ENCODE assay signal across 8 cellular contexts in the genomic region with DNA sequence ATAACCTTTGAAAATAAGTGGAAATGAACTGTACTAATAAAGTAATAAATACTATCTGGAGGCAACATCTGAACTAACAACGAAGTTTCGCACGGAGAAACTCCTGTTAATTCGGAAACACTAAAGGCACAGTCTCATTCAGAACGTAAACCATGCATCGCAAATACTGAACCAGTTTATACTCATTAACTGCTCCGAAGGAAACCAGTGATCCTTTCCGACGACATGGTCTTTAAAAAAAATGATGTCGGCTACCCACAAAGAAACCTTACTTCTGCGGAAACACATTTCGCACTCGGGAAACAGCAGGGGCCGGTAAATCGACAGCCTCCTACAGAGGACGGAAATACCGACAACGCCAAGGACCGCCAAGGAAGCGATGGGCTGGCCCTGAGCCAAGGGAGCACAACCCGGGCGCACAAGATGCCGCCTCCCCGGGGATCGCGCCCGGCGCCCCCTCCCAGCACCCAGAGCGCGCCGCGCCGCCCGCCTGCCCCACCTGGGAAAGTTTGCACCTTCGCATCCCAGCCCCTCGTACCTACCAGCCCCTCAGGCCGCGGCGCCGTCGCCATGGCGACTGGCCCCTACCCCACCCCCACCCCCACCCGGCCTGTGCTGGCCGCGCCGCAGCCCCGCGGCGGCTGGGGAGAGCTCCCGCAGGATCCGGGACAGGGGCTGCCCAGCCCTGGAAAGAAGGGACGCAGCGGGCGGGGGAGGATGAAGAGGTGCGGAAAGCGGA. TPM values are rescaled to one million over a fixed set of nuclear protein-coding genes. Genes with fewer than 3 reads are reported as not detected.
DNase-seq lines count a peak whose midpoint lies in the region; ATAC-seq and TF ChIP-seq lines count a peak whose summit lies in the region.

No MANE protein-coding gene starts in this region.

- no peaks in the 10 kb centered on the region for H3K36me3 Mint-ChIP-seq in natural killer cell treated with Interleukin-12 subunit alpha and Interleukin-12 subunit beta and Interleukin-15 and Interleukin-18, amount 100 ng/mL, for 72 hours

- no peaks in the 10 kb centered on the region for H3K36me3 ChIP-seq in Peyer's patch
- no peaks in the 10 kb centered on the region for H3K36me3 ChIP-seq in fibroblast of lung (ENCODE audit: control insufficient read depth, insufficient read depth, low read length)

- H3K9ac ChIP-seq in fibroblast of lung (ENCODE audit: insufficient read depth, low read length), result peak overlapping the region; percentile 97

- H3K9me3 ChIP-seq in Peyer's patch, result no peaks in the 10 kb centered on the region
- no peaks in the 10 kb centered on the region for H3K9me3 ChIP-seq in fibroblast of lung (ENCODE audit: control insufficient read depth, insufficient read depth, low read depth, low read length)

- DNase-seq in Caki2 (ENCODE audit: low read depth) (peak; percentile 82), HuH-7.5 (ENCODE audit: low spot score) (peak; percentile 67), Peyer's patch (peak; percentile 73 to 91 (median 81)), activated T-helper 1 cell treated with Interleukin-2 at 50 U/mL for 16 hours (ENCODE audit: low read depth) (peak; percentile 64), fibroblast of lung (ENCODE audit: low read depth in 2 of 2) (peak; percentile 73 to 75)
- DNase-seq in natural killer cell treated with Interleukin-12 subunit alpha and Interleukin-12 subunit beta and Interleukin-15 and Interleukin-18, amount 100 ng/mL, for 72 hours (ENCODE audit: low spot score), result peak; percentile 82
- DNase-seq in stimulated activated naive CD4-positive, alpha-beta T cell (lab: John Stamatoyannopoulos, UW), result peak; percentile 57 to 81 (median 74)

- H3K4me1 Mint-ChIP-seq in natural killer cell treated with Interleukin-12 subunit alpha and Interleukin-12 subunit beta and Interleukin-15 and Interleukin-18, amount 100 ng/mL, for 72 hours (ENCODE audit: low read depth in 2 of 2), result peaks cover 41 to 46% of the 10 kb centered on the region in 2 donors

- H3K27ac Mint-ChIP-seq in natural killer cell treated with Interleukin-12 subunit alpha and Interleukin-12 subunit beta and Interleukin-15 and Interleukin-18, amount 100 ng/mL, for 72 hours, result peak overlapping the region; percentile 85 to 92

- peaks cover 0 to 20% (median 0%) of the 10 kb centered on the region in 4 donors for H3K4me1 ChIP-seq in Peyer's patch
- peaks cover 4% of the 10 kb centered on the region for H3K4me1 ChIP-seq in fibroblast of lung (ENCODE audit: control insufficient read depth, extremely low read depth, insufficient read depth, low read length)

- no peak for TF ChIP-seq POLR2A in Peyer's patch (IDR thresholded peaks at IDR 0.05)

- H3K27ac ChIP-seq in Peyer's patch (peak overlapping the region; percentile 89 to 97 (median 94)), fibroblast of lung (ENCODE audit: insufficient read depth, low read length) (peak overlapping the region; percentile 94)

- TF ChIP-seq CTCF in Peyer's patch (IDR thresholded peaks at IDR 0.05) (no peak), fibroblast of lung (conservative IDR thresholded peaks at IDR 0.05 in 1 of 2, IDR thresholded peaks at IDR 0.05 in 1 of 2; ENCODE audit: low read depth in 1 of 2, low read length in 2 of 2) (no peak)

- H3K4me3 Mint-ChIP-seq in natural killer cell treated with Interleukin-12 subunit alpha and Interleukin-12 subunit beta and Interleukin-15 and Interleukin-18, amount 100 ng/mL, for 72 hours, result peak overlapping the region; percentile 88

- in situ Hi-C loops in Caki2 (cut with HindIII; ENCODE audit: low pct_unique_long_range_greater_than_20kb, low sequenced_read_pairs), result no loop called here

- peak overlapping the region; percentile 83 to 99 (median 94) for H3K4me3 ChIP-seq in Peyer's patch
- H3K4me3 ChIP-seq in fibroblast of lung (replicated peaks in 1 of 4; ENCODE audit: control extremely low read depth in 1 of 4, insufficient read depth in 1 of 4, low read depth in 3 of 4, low read length in 4 of 4), result peak overlapping the region; percentile 58 to 95 (median 78)

- peak overlapping the region; percentile 93 for H3K4me2 ChIP-seq in fibroblast of lung (ENCODE audit: extremely low read depth, insufficient read depth, low read length)

- H3K27me3 ChIP-seq in Peyer's patch (no peaks in the 10 kb centered on the region), fibroblast of lung (ENCODE audit: control insufficient read depth, insufficient read depth, low read length) (no peaks in the 10 kb centered on the region)

- H4K20me1 ChIP-seq in fibroblast of lung (ENCODE audit: control insufficient read depth, extremely low read depth, insufficient read depth, low read length), result no peaks in the 10 kb centered on the region

- H3K27me3 Mint-ChIP-seq in natural killer cell treated with Interleukin-12 subunit alpha and Interleukin-12 subunit beta and Interleukin-15 and Interleukin-18, amount 100 ng/mL, for 72 hours, result no peaks in the 10 kb centered on the region

- ATAC-seq in GM21576 (IDR thresholded peaks at IDR 0.05; ENCODE audit: unreplicated experiment), result peak; percentile 41
- peak; percentile 74 to 76 for ATAC-seq in natural killer cell treated with Interleukin-12 subunit alpha and Interleukin-12 subunit beta and Interleukin-15 and Interleukin-18, amount 100 ng/mL, for 72 hours

- H3K79me2 ChIP-seq in fibroblast of lung (ENCODE audit: control insufficient read depth, insufficient read depth, low read length), result peaks cover 54% of the 10 kb centered on the region

- no peaks in the 10 kb centered on the region for H3K9me3 Mint-ChIP-seq in natural killer cell treated with Interleukin-12 subunit alpha and Interleukin-12 subunit beta and Interleukin-15 and Interleukin-18, amount 100 ng/mL, for 72 hours

- H2AFZ ChIP-seq in fibroblast of lung (ENCODE audit: low read length), result peak overlapping the region; percentile 96

RNA-seq across cellular contexts. Expression of a gene that starts 0.7 kb away (rescaled TPM):
- total RNA-seq in Caki2 (2014; rRNA removed; shearing (Covaris generic); ENCODE audit: low replicate concordance), result 19.8 and 83.2 TPM in 2 replicates
- total RNA-seq in Peyer's patch, result 100 to 1,000 TPM in 2 of 4 donors, 10 to 100 TPM in 2; 82.7 to 132 (median 100) TPM
- 107 and 114 TPM in 2 replicates for total RNA-seq in fibroblast of lung
- polyA plus RNA-seq in fibroblast of lung, result 85.4 and 106 TPM in 2 replicates
- 69.9 and 91.3 TPM in 2 replicates for polyA plus RNA-seq in fibroblast of lung (2012)
- polyA minus RNA-seq in fibroblast of lung (ENCODE audit: low replicate concordance), result 19.4 and 22.3 TPM in 2 replicates
- 10 to 100 TPM; 92.3 to 94.9 TPM for total RNA-seq in natural killer cell treated with Interleukin-12 subunit alpha and Interleukin-12 subunit beta and Interleukin-15 and Interleukin-18, amount 100 ng/mL, for 72 hours

RNA-seq across cellular contexts. Expression of a gene that starts 37.6 kb away (rescaled TPM):
- total RNA-seq in Caki2 (2014; rRNA removed; shearing (Covaris generic); ENCODE audit: low replicate concordance), result 118 and 170 TPM in 2 replicates
- total RNA-seq in Peyer's patch, result 100 to 1,000 TPM in 3 of 4 donors, 10 to 100 TPM in 1; 92.6 to 258 (median 191) TPM
- total RNA-seq in fibroblast of lung, result 2,414 and 3,168 TPM in 2 replicates
- polyA plus RNA-seq in fibroblast of lung, result 881 and 1,185 TPM in 2 replicates
- 2,786 and 3,161 TPM in 2 replicates for polyA plus RNA-seq in fibroblast of lung (2012)
- 208 and 237 TPM in 2 replicates for polyA minus RNA-seq in fibroblast of lung (ENCODE audit: low replicate concordance)
- 1,000 to 10,000 TPM in 1 of 2 donors, 100 to 1,000 TPM in 1; 886 to 1,034 TPM for total RNA-seq in natural killer cell treated with Interleukin-12 subunit alpha and Interleukin-12 subunit beta and Interleukin-15 and Interleukin-18, amount 100 ng/mL, for 72 hours

RNA-seq across cellular contexts. Expression of a gene that starts 41.7 kb away (rescaled TPM):
- total RNA-seq in Caki2 (2014; rRNA removed; shearing (Covaris generic); ENCODE audit: low replicate concordance), result 8.8 and 9.4 TPM in 2 replicates
- total RNA-seq in Peyer's patch (10 to 100 TPM; 11.3 to 19.0 (median 14.9) TPM), fibroblast of lung (16.3 and 16.4 TPM in 2 replicates)
- 8.0 and 8.7 TPM in 2 replicates for polyA plus RNA-seq in fibroblast of lung
- polyA plus RNA-seq in fibroblast of lung (2012), result 6.7 and 7.5 TPM in 2 replicates
- 2.3 TPM in 1 of 2 replicates, not detected in the other for polyA minus RNA-seq in fibroblast of lung (ENCODE audit: low replicate concordance)
- total RNA-seq in natural killer cell treated with Interleukin-12 subunit alpha and Interleukin-12 subunit beta and Interleukin-15 and Interleukin-18, amount 100 ng/mL, for 72 hours, result 10 to 100 TPM; 13.5 to 16.9 TPM

RNA-seq across cellular contexts. Expression of a gene that starts 43.7 kb away (rescaled TPM):
- 0.06 TPM in 1 of 2 replicates, not detected in the other for total RNA-seq in Caki2 (2014; rRNA removed; shearing (Covaris generic); ENCODE audit: low replicate concordance)
- 10 to 100 TPM in 1 of 4 donors, 1 to 10 TPM in 3; 4.1 to 20.6 (median 7.1) TPM for total RNA-seq in Peyer's patch
- total RNA-seq in fibroblast of lung, result 12.7 and 14.4 TPM in 2 replicates
- polyA plus RNA-seq in fibroblast of lung, result 8.1 and 8.7 TPM in 2 replicates
- polyA plus RNA-seq in fibroblast of lung (2012), result 5.3 and 5.8 TPM in 2 replicates
- polyA minus RNA-seq in fibroblast of lung (ENCODE audit: low replicate concordance), result 1.8 and 4.3 TPM in 2 replicates
- 10 to 100 TPM in 1 of 2 donors, 1 to 10 TPM in 1; 3.7 to 11.2 TPM for total RNA-seq in natural killer cell treated with Interleukin-12 subunit alpha and Interleukin-12 subunit beta and Interleukin-15 and Interleukin-18, amount 100 ng/mL, for 72 hours

Comparison
In these comparisons a context has a peak if more than half of its experiments do, and no peak if none do; other contexts are left out.
1. Peak in every context shown above with its lines: DNase-seq, ATAC-seq, H3K4me3 ChIP-seq and H3K27ac ChIP-seq.